ENCODE assay signal across 35 cellular contexts in genomic region chr10:54137396-54137795, GRCh38.
"Had no signal": no experiment of that assay in that cellular context is flagged by ENCODE, and none has a peak within 500 bp of the region (broad histone marks: within the 10 kb centered on the region; RNA-seq: fewer than 3 reads in every experiment).

No MANE protein-coding gene starts in this region.

- DNase-seq: Karpas-422, Kasumi-1, MG63, MV-4-11, NCI-H1048, NCI-H1092, NCI-H1092 treated with DMSO at 0.1 percent for 48 hours, NCI-H1105, NCI-H1105 treated with DMSO at 0.1 percent for 48 hours, NCI-H1417, NCI-H1417 treated with DMSO at 0.1 percent for 48 hours, NCI-H1436, NCI-H1436 treated with DMSO at 0.1 percent for 48 hours, NCI-H146, NCI-H1694, NCI-H1694 treated with DMSO at 0.1 percent for 48 hours, NCI-H187, NCI-H187 treated with DMSO at 0.1 percent for 48 hours, NCI-H1930, NCI-H2029, NCI-H2029 treated with DMSO at 0.1 percent for 48 hours, NCI-H2081, NCI-H2081 treated with DMSO at 0.1 percent for 48 hours, NCI-H2107, NCI-H2171, NCI-H2171 treated with DMSO at 0.1 percent for 48 hours, NCI-H2227 treated with DMSO at 0.1 percent for 48 hours, NCI-H226, NCI-H345, NCI-H446, NCI-H446 treated with DMSO at 0.1 percent for 48 hours, NCI-H510A, NCI-H510A treated with DMSO at 0.1 percent for 48 hours, NCI-H524, NCI-H524 treated with DMSO at 0.1 percent for 48 hours had no signal

- H3K27me3 ChIP-seq: MG63 had no signal

- H3K4me3 ChIP-seq: MG63 had no signal

- H3K36me3 ChIP-seq: MG63 had no signal
